ENCODE assay signal across 7 cellular contexts in the genomic region with DNA sequence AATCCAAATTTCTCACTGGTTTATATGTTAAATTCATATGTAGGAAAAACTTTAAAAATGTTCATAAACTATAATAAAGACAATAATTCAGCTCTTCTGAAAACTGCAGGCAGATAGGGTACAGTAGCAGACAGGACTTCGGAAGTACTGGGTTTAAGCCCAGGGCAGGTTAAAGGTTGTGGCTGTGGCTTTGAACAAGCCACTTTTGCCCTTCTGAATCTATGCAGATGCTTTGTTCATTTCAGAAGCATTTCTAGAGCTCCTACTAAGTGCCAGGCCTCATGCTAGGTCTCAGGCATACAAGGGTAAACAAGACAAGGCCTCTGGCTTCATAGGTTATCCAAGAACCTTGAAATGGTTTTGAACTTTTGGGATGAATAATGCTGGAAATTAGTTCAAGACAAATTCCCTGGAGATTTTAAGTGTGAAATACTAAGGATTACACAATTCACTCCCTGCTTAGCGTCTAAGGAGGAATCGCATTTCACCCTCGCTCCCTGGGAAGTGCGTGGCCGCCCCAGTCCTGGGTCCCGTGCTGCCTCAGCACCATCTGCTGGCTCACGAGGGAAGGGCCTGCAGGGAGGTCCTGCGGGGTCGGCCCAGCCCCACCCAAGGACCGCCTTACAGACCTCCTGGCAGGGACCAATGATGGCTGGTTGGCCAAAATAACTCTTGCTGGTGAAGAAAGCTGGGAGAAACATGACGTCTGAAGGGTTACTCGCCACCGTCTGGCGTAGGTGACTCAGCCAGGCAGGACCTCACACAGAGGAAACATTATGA.
A peak's percentile ranks its signal among the peaks of the same experiment; 100 is the strongest.
DNase-seq lines count a peak whose midpoint lies in the region; ATAC-seq and TF ChIP-seq lines count a peak whose summit lies in the region.

No MANE protein-coding gene starts in this region.

- peaks cover 15% of the 10 kb centered on the region for H3K27me3 Mint-ChIP-seq in osteocyte (ENCODE audit: unreplicated experiment)

- H3K9me3 ChIP-seq in Peyer's patch, result no peaks in the 10 kb centered on the region

- H3K4me3 Mint-ChIP-seq in osteocyte (ENCODE audit: unreplicated experiment), result no peak overlapping the region

- ATAC-seq in HG02798 (IDR thresholded peaks at IDR 0.05; ENCODE audit: poor library complexity, unreplicated experiment), result peak; percentile 60
- no peak for ATAC-seq in HG03045 (IDR thresholded peaks at IDR 0.05; ENCODE audit: unreplicated experiment)

- no peak overlapping the region for H3K27ac Mint-ChIP-seq in osteocyte (ENCODE audit: unreplicated experiment)

- DNase-seq in Peyer's patch, result peak in 2 of 3 donors; percentile 66 to 68
- DNase-seq in fibroblast of villous mesenchyme (ENCODE audit: low read depth), result peak; percentile 70
- DNase-seq in osteocyte (ENCODE audit: extremely low spot score, unreplicated experiment), result no peak
- no peak for DNase-seq in DMS114 treated with DMSO at 0.1 percent for 48 hours (lab: John Stamatoyannopoulos, UW; ENCODE audit: unreplicated experiment)

- H3K36me3 Mint-ChIP-seq in osteocyte (ENCODE audit: unreplicated experiment), result no peaks in the 10 kb centered on the region

- H3K9me3 Mint-ChIP-seq in osteocyte (ENCODE audit: unreplicated experiment), result no peaks in the 10 kb centered on the region

- H3K36me3 ChIP-seq in Peyer's patch, result no peaks in the 10 kb centered on the region

- peak; percentile 80 for TF ChIP-seq CTCF in GM12874 (IDR thresholded peaks at IDR 0.05; ENCODE audit: insufficient read depth, low read depth, low read length)
- peak in 5 of 6 experiments; percentile 4 to 73 (median 65) for TF ChIP-seq CTCF in Peyer's patch (IDR thresholded peaks at IDR 0.05)
- peak; percentile 49 for TF ChIP-seq CTCF in fibroblast of villous mesenchyme (IDR thresholded peaks at IDR 0.05; ENCODE audit: insufficient read depth, low read depth, low read length)
- peak; percentile 62 for TF ChIP-seq CTCF in osteocyte (IDR thresholded peaks at IDR 0.05)

- H3K4me3 ChIP-seq in Peyer's patch, result no peak overlapping the region
- no peak overlapping the region for H3K4me3 ChIP-seq in fibroblast of villous mesenchyme (ENCODE audit: low read depth, low read length)

- H3K27me3 ChIP-seq in Peyer's patch, result no peaks in the 10 kb centered on the region

- H3K4me1 Mint-ChIP-seq in osteocyte (ENCODE audit: unreplicated experiment), result peaks cover 4% of the 10 kb centered on the region

- no peak for TF ChIP-seq POLR2A in Peyer's patch (IDR thresholded peaks at IDR 0.05)

- no peaks in the 10 kb centered on the region for H3K4me1 ChIP-seq in Peyer's patch

- no peak overlapping the region for H3K27ac ChIP-seq in Peyer's patch

Comparison
In these comparisons a context has a peak if more than half of its experiments do, and no peak if none do; other contexts are left out.
1. DNase-seq: peak in Peyer's patch (2 of 3) and fibroblast of villous mesenchyme (single experiment); none in osteocyte (single experiment) and DMS114 treated with DMSO at 0.1 percent for 48 hours (single experiment).
2. Peak in every context shown above with its lines, with median percentiles within 50 percentile points of each other: CTCF ChIP-seq.